15 cellular contexts compared by ENCODE assay signal in genomic region chr22:27978875-27979274, GRCh38. TPM values are rescaled to one million over a fixed set of nuclear protein-coding genes. Genes with fewer than 3 reads are reported as not detected.
DNase-seq lines count a peak whose midpoint lies in the region; ATAC-seq and TF ChIP-seq lines count a peak whose summit lies in the region.
"Had no signal": no experiment of that assay in that cellular context is flagged by ENCODE, and none has a peak within 500 bp of the region (broad histone marks: within the 10 kb centered on the region; RNA-seq: fewer than 3 reads in every experiment).

No MANE protein-coding gene starts in this region.

- H3K9me3 ChIP-seq in esophagus muscularis mucosa: no peaks in the 10 kb centered on the region
- H3K9me3 ChIP-seq: BLaER1 treated with 17β-estradiol and CSF1 and Interleukin-3, amounts not matched to agents 10 nM and 100 nM; Caco-2 had no signal

- no peak for TF ChIP-seq CTCF in esophagus muscularis mucosa (IDR thresholded peaks at IDR 0.05)

- no peaks in the 10 kb centered on the region for H3K27me3 ChIP-seq in esophagus muscularis mucosa
- H3K27me3 ChIP-seq: BLaER1 treated with 17β-estradiol and CSF1 and Interleukin-3, amounts not matched to agents 10 nM and 100 nM had no signal

- ATAC-seq in left lobe of liver: peak; percentile 46
- no peak for ATAC-seq in GM21825 (IDR thresholded peaks at IDR 0.05; ENCODE audit: unreplicated experiment)
- ATAC-seq: CD8-positive, alpha-beta T cell had no signal

- DNase-seq in esophagus muscularis mucosa (ENCODE audit: extremely low spot score) (peak; percentile 78), left lobe of liver (ENCODE audit: low spot score) (no peak), germinal center (ENCODE audit: low spot score) (no peak), ACHN (no peak)
- DNase-seq: 8988T; AML-193; Caco-2; Calu3; CD4-positive, alpha-beta T cell; CD8-positive, alpha-beta T cell; DMS79 treated with DMSO at 0.1 percent for 48 hours; GF-D8 had no signal

- H3K27ac ChIP-seq in esophagus muscularis mucosa (replicated peaks in 1 of 4): no peak overlapping the region
- H3K27ac ChIP-seq: BLaER1 treated with 17β-estradiol and CSF1 and Interleukin-3, amounts not matched to agents 10 nM and 100 nM; C4-2B had no signal

- no peak for TF ChIP-seq POLR2A in esophagus muscularis mucosa (IDR thresholded peaks at IDR 0.05; ENCODE audit: low read depth)

- H3K4me1 ChIP-seq in esophagus muscularis mucosa: peaks cover 2 to 13% (median 10%) of the 10 kb centered on the region in 4 donors
- H3K4me1 ChIP-seq: Caco-2 had no signal

- in situ Hi-C loops in ACHN (cut with HindIII; ENCODE audit: low pct_ligation_motif_present, low pct_unique_long_range_greater_than_20kb, low sequenced_read_pairs): no loop called here

- H3K4me3 ChIP-seq in esophagus muscularis mucosa: no peak overlapping the region
- H3K4me3 ChIP-seq: BLaER1 treated with 17β-estradiol and CSF1 and Interleukin-3, amounts not matched to agents 10 nM and 100 nM had no signal

- intact Hi-C loops in esophagus muscularis mucosa (cut with DNase I): no loop called here

- no peak for TF ChIP-seq EP300 in esophagus muscularis mucosa (IDR thresholded peaks at IDR 0.05)

- peaks cover 15 to 40% (median 22%) of the 10 kb centered on the region in 4 donors for H3K36me3 ChIP-seq in esophagus muscularis mucosa

- 85% methylated on average over 5 of the region's 7 CpGs for WGBS in esophagus muscularis mucosa

RNA-seq across cellular contexts. Expression of gene PITPNB, which starts 59.8 kb away (rescaled TPM):
- total RNA-seq in esophagus muscularis mucosa: 10 to 100 TPM; 70.3 to 99.7 (median 89.3) TPM
- 30.6 TPM for total RNA-seq in left lobe of liver
